8 cellular contexts compared by ENCODE assay signal in genomic region chr12:39619316-39619659, GRCh38. TPM values are rescaled to one million over a fixed set of nuclear protein-coding genes. Genes with fewer than 3 reads are reported as not detected.
DNase-seq lines count a peak whose midpoint lies in the region; ATAC-seq and TF ChIP-seq lines count a peak whose summit lies in the region.

No MANE protein-coding gene starts in this region.

- H3K4me1 ChIP-seq in Peyer's patch, result peaks cover 0 to 6% (median 0%) of the 10 kb centered on the region in 4 donors

- no peak for TF ChIP-seq POLR2A in Peyer's patch (IDR thresholded peaks at IDR 0.05)

- no peak overlapping the region for H3K4me3 Mint-ChIP-seq in immature natural killer cell

- H3K27me3 ChIP-seq in Peyer's patch, result no peaks in the 10 kb centered on the region

- no peaks in the 10 kb centered on the region for H3K36me3 ChIP-seq in Peyer's patch

- DNase-seq in stimulated activated CD4-positive, alpha-beta T cell treated with anti-CD3 and anti-CD28 coated beads, Interleukin-4, amount 100 ng/mL, for 24 hours, result peak; percentile 18
- DNase-seq in stimulated activated CD4-positive, alpha-beta T cell treated with anti-CD3 and anti-CD28 coated beads, Interleukin-4, amount 100 ng/mL, for 4 hours, result no peak
- DNase-seq in Peyer's patch (peak in 1 of 3 donors; percentile 52), posterior vena cava (ENCODE audit: low spot score) (peak; percentile 14), NCI-H1436 (lab: John Stamatoyannopoulos, UW) (no peak), immature natural killer cell (no peak)

- peak; percentile 3 for ATAC-seq in HG03060 (IDR thresholded peaks at IDR 0.05; ENCODE audit: low read depth, unreplicated experiment)
- peak; percentile 22 for ATAC-seq in esophagus mucosa

- H3K27ac Mint-ChIP-seq in immature natural killer cell, result no peak overlapping the region

- intact Hi-C loops in posterior vena cava (cut with DNase I), result no loop called here

- H3K27ac ChIP-seq in Peyer's patch, result peak overlapping the region; percentile 61 to 82 (median 78)

- TF ChIP-seq CTCF in Peyer's patch (IDR thresholded peaks at IDR 0.05), result no peak

- no peaks in the 10 kb centered on the region for H3K36me3 Mint-ChIP-seq in immature natural killer cell

- no peaks in the 10 kb centered on the region for H3K9me3 ChIP-seq in Peyer's patch

- H3K27me3 Mint-ChIP-seq in immature natural killer cell (ENCODE audit: low read depth in 3 of 3), result no peaks in the 10 kb centered on the region

- peaks cover 11 to 14% of the 10 kb centered on the region in 2 donors for H3K4me1 Mint-ChIP-seq in immature natural killer cell

- H3K4me3 ChIP-seq in Peyer's patch, result peak overlapping the region; percentile 39 to 50 (median 46)

- no peaks in the 10 kb centered on the region for H3K9me3 Mint-ChIP-seq in immature natural killer cell

RNA-seq across cellular contexts. Expression of gene ABCD2, which starts 0.3 kb away (rescaled TPM):
- total RNA-seq in Peyer's patch (1 to 10 TPM in 1 of 4 donors, under 1 TPM in 2, not detected in 1; 0.54 to 1.7 (median 0.88) TPM), esophagus mucosa (0.12 TPM), posterior vena cava (1 to 10 TPM in 1 of 2 donors, under 1 TPM in 1; 0.52 to 1.8 TPM)
- polyA plus RNA-seq in immature natural killer cell, result under 1 TPM; 0.02 to 0.76 (median 0.36) TPM

Comparison
In these comparisons a context has a peak if more than half of its experiments do, and no peak if none do; other contexts are left out.
1. DNase-seq: peak in stimulated activated CD4-positive, alpha-beta T cell treated with anti-CD3 and anti-CD28 coated beads, Interleukin-4, amount 100 ng/mL, for 24 hours (single experiment) and posterior vena cava (single experiment); none in stimulated activated CD4-positive, alpha-beta T cell treated with anti-CD3 and anti-CD28 coated beads, Interleukin-4, amount 100 ng/mL, for 4 hours (0 of 2), NCI-H1436 (single experiment) and immature natural killer cell (0 of 3).